1 cellular context compared by ENCODE assay signal in genomic region chr1:22451702-22452400, GRCh38.
A peak's percentile ranks its signal among the peaks of the same experiment; 100 is the strongest.
TF ChIP-seq lines count a peak whose summit lies in the region.

A gene with protein sequence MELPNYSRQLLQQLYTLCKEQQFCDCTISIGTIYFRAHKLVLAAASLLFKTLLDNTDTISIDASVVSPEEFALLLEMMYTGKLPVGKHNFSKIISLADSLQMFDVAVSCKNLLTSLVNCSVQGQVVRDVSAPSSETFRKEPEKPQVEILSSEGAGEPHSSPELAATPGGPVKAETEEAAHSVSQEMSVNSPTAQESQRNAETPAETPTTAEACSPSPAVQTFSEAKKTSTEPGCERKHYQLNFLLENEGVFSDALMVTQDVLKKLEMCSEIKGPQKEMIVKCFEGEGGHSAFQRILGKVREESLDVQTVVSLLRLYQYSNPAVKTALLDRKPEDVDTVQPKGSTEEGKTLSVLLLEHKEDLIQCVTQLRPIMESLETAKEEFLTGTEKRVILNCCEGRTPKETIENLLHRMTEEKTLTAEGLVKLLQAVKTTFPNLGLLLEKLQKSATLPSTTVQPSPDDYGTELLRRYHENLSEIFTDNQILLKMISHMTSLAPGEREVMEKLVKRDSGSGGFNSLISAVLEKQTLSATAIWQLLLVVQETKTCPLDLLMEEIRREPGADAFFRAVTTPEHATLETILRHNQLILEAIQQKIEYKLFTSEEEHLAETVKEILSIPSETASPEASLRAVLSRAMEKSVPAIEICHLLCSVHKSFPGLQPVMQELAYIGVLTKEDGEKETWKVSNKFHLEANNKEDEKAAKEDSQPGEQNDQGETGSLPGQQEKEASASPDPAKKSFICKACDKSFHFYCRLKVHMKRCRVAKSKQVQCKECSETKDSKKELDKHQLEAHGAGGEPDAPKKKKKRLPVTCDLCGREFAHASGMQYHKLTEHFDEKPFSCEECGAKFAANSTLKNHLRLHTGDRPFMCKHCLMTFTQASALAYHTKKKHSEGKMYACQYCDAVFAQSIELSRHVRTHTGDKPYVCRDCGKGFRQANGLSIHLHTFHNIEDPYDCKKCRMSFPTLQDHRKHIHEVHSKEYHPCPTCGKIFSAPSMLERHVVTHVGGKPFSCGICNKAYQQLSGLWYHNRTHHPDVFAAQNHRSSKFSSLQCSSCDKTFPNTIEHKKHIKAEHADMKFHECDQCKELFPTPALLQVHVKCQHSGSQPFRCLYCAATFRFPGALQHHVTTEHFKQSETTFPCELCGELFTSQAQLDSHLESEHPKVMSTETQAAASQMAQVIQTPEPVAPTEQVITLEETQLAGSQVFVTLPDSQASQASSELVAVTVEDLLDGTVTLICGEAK (plus strand): TSS chr1:22451851. CDS start chr1:22489949, 38,098 bp downstream.

TF ChIP-seq in GM12878, 131 proteins besides CTCF, POLR2A, EP300 and RAD21 (continued from another document and continues in another):
- TF ChIP-seq, protein P1, sequence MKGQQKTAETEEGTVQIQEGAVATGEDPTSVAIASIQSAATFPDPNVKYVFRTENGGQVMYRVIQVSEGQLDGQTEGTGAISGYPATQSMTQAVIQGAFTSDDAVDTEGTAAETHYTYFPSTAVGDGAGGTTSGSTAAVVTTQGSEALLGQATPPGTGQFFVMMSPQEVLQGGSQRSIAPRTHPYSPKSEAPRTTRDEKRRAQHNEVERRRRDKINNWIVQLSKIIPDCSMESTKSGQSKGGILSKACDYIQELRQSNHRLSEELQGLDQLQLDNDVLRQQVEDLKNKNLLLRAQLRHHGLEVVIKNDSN (IDR thresholded peaks at IDR 0.05; ENCODE audit: borderline replicate concordance, extremely low read length, insufficient read depth, low read depth, low read length) = peak; percentile 100
- TF ChIP-seq SMAD1 (IDR thresholded peaks at IDR 0.05; ENCODE audit: low read depth, partially characterized antibody) = no peak
- TF ChIP-seq BHLHE40 (IDR thresholded peaks at IDR 0.05; ENCODE audit: borderline replicate concordance in 1 of 2, low read depth in 2 of 2, low read length in 1 of 2) = peak; percentile 95 to 98
- TF ChIP-seq HDAC2 (IDR thresholded peaks at IDR 0.05) = 0 out of 2 replicates have a peak, but pooled peaks have one; percentile 56
- TF ChIP-seq NFIC (IDR thresholded peaks at IDR 0.05; ENCODE audit: low read depth, low read length) = no peak
- TF ChIP-seq IRF4 (IDR thresholded peaks at IDR 0.05; ENCODE audit: low read depth, low read length) = peak; percentile 50; the same call in 1 of the 2 replicates
- peak; percentile 100 for TF ChIP-seq TARDBP (IDR thresholded peaks at IDR 0.05; ENCODE audit: borderline replicate concordance)
- peak; percentile 60 for TF ChIP-seq ATF7 (IDR thresholded peaks at IDR 0.05; ENCODE audit: low read depth)
- TF ChIP-seq E2F8 (IDR thresholded peaks at IDR 0.05; ENCODE audit: low read depth, partially characterized antibody) = no peak
- peak; percentile 99 for TF ChIP-seq USF2 (IDR thresholded peaks at IDR 0.05; ENCODE audit: borderline replicate concordance, low read depth, low read length)
- peak; percentile 93 for TF ChIP-seq MXI1 (IDR thresholded peaks at IDR 0.05; ENCODE audit: low read depth, low read length)
- TF ChIP-seq RBBP5 (conservative IDR thresholded peaks at IDR 0.05) = peak; percentile 56
- TF ChIP-seq HDAC6 (IDR thresholded peaks at IDR 0.05; ENCODE audit: unreplicated experiment) = no peak
- TF ChIP-seq, protein P2, sequence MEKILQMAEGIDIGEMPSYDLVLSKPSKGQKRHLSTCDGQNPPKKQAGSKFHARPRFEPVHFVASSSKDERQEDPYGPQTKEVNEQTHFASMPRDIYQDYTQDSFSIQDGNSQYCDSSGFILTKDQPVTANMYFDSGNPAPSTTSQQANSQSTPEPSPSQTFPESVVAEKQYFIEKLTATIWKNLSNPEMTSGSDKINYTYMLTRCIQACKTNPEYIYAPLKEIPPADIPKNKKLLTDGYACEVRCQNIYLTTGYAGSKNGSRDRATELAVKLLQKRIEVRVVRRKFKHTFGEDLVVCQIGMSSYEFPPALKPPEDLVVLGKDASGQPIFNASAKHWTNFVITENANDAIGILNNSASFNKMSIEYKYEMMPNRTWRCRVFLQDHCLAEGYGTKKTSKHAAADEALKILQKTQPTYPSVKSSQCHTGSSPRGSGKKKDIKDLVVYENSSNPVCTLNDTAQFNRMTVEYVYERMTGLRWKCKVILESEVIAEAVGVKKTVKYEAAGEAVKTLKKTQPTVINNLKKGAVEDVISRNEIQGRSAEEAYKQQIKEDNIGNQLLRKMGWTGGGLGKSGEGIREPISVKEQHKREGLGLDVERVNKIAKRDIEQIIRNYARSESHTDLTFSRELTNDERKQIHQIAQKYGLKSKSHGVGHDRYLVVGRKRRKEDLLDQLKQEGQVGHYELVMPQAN (conservative IDR thresholded peaks at IDR 0.05) = peak; percentile 86
- no peak for TF ChIP-seq ZBED1 (IDR thresholded peaks at IDR 0.05; ENCODE audit: borderline replicate concordance)
- TF ChIP-seq MYB (IDR thresholded peaks at IDR 0.05; ENCODE audit: borderline replicate concordance, low read depth, low read length) = peak; percentile 35; the same call in 1 of the 2 replicates
- TF ChIP-seq FOXK2 (IDR thresholded peaks at IDR 0.05) = peak; percentile 35
- peak; percentile 83; the same call in 1 of the 2 replicates for TF ChIP-seq RB1 (IDR thresholded peaks at IDR 0.05; ENCODE audit: borderline replicate concordance)
- peak; percentile 58 for TF ChIP-seq DPF2 (IDR thresholded peaks at IDR 0.05)
- TF ChIP-seq ZNF687 (IDR thresholded peaks at IDR 0.05) = peak; percentile 50
- peak; percentile 73; the same call in 1 of the 2 replicates for TF ChIP-seq MEF2A (IDR thresholded peaks at IDR 0.05; ENCODE audit: insufficient read depth, low read depth, low read length)
- TF ChIP-seq NR2C1 (IDR thresholded peaks at IDR 0.05) = peak; percentile 95
- TF ChIP-seq ZNF217 (IDR thresholded peaks at IDR 0.05) = no peak
- TF ChIP-seq EZH2 (IDR thresholded peaks at IDR 0.05; ENCODE audit: borderline replicate concordance, control insufficient read depth, low read depth, low read length) = no peak
- peak; percentile 75 for TF ChIP-seq FOS (IDR thresholded peaks at IDR 0.05; ENCODE audit: borderline replicate concordance, extremely low read depth, insufficient read length)
- TF ChIP-seq IRF3 (IDR thresholded peaks at IDR 0.05) = no peak
- peak; percentile 94 for TF ChIP-seq SIN3A (IDR thresholded peaks at IDR 0.05; ENCODE audit: low read depth, low read length)
- no peak for TF ChIP-seq FOXM1 (IDR thresholded peaks at IDR 0.05; ENCODE audit: low read depth, low read length)
- TF ChIP-seq SUPT20H (IDR thresholded peaks at IDR 0.05; ENCODE audit: borderline replicate concordance, control insufficient read depth, low read depth, low read length) = no peak
- TF ChIP-seq RUNX3 (IDR thresholded peaks at IDR 0.05; ENCODE audit: low read length) = peak; percentile 78
- no peak for TF ChIP-seq BCL11A (IDR thresholded peaks at IDR 0.05; ENCODE audit: low read depth, low read length)
- TF ChIP-seq POLR2AphosphoS5 (IDR thresholded peaks at IDR 0.05; ENCODE audit: low read length) = peak; percentile 25; the same call in 1 of the 2 replicates
- peak; percentile 95 for TF ChIP-seq CREM (IDR thresholded peaks at IDR 0.05; ENCODE audit: low read depth)
- TF ChIP-seq, protein P3, sequence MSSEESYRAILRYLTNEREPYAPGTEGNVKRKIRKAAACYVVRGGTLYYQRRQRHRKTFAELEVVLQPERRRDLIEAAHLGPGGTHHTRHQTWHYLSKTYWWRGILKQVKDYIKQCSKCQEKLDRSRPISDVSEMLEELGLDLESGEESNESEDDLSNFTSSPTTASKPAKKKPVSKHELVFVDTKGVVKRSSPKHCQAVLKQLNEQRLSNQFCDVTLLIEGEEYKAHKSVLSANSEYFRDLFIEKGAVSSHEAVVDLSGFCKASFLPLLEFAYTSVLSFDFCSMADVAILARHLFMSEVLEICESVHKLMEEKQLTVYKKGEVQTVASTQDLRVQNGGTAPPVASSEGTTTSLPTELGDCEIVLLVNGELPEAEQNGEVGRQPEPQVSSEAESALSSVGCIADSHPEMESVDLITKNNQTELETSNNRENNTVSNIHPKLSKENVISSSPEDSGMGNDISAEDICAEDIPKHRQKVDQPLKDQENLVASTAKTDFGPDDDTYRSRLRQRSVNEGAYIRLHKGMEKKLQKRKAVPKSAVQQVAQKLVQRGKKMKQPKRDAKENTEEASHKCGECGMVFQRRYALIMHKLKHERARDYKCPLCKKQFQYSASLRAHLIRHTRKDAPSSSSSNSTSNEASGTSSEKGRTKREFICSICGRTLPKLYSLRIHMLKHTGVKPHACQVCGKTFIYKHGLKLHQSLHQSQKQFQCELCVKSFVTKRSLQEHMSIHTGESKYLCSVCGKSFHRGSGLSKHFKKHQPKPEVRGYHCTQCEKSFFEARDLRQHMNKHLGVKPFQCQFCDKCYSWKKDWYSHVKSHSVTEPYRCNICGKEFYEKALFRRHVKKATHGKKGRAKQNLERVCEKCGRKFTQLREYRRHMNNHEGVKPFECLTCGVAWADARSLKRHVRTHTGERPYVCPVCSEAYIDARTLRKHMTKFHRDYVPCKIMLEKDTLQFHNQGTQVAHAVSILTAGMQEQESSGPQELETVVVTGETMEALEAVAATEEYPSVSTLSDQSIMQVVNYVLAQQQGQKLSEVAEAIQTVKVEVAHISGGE (CRISPR knock-in tag; IDR thresholded peaks at IDR 0.05) = no peak
- TF ChIP-seq NR2F1 (conservative IDR thresholded peaks at IDR 0.05) = peak; percentile 99
- TF ChIP-seq NFXL1 (IDR thresholded peaks at IDR 0.05; ENCODE audit: borderline replicate concordance) = no peak
- no peak for TF ChIP-seq BRCA1 (IDR thresholded peaks at IDR 0.05; ENCODE audit: low read depth, low read length)
